17 cellular contexts compared by ENCODE assay signal in the genomic region with DNA sequence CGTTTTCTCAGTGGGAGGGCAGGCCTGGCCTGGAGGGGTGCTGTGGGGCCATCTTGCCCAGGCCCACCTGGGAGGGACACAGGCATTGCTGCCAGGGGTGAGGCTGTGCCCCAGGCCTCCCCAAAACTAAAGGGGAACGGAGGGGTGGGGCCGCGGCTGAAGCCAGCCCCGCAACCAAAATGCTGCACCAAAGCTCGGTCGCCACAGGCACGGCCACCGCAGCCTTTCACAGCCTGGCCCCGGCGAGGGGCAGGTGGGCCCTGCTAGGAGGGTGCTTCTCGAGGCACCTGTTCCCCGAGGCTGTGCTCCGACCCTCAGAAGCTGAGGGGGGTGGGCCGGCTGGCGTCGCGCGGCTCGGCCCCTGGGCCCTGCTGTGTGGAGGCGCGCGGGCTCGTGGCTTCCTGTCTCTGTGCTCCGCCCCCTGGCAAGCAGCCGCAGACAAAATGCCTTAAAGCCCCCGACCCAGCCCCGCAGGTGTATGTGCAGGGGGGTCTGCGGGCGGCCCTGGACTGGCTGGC. TPM values are rescaled to one million over a fixed set of nuclear protein-coding genes. Genes with fewer than 3 reads are reported as not detected.
DNase-seq lines count a peak whose midpoint lies in the region; ATAC-seq and TF ChIP-seq lines count a peak whose summit lies in the region.
"Had no signal": no experiment of that assay in that cellular context is flagged by ENCODE, and none has a peak within 500 bp of the region (broad histone marks: within the 10 kb centered on the region; RNA-seq: fewer than 3 reads in every experiment).

No MANE protein-coding gene starts in this region.

- no peaks in the 10 kb centered on the region for H3K4me1 Mint-ChIP-seq in MCF 10A (ENCODE audit: insufficient read depth, unreplicated experiment)

- CTCF ChIA-PET in MCF 10A (lab: Yijun Ruan, JAX): interaction anchor here (0.6 to 1.1 kb wide), 2 partner anchors 12 to 1454 kb away, joined by 3 to 7 read pairs; no protein-coding TSS in a partner anchor

- H3K27me3 Mint-ChIP-seq in MCF 10A (ENCODE audit: insufficient read depth, unreplicated experiment): no peaks in the 10 kb centered on the region
- H3K27me3 Mint-ChIP-seq: dendritic cell treated with granulocyte-macrophage colony-stimulating factor and Interleukin-4, amounts not matched to agents 40 ng/mL and 50 ng/mL, for 4 days; natural killer cell treated with Interleukin-12 subunit alpha and Interleukin-12 subunit beta and Interleukin-15 and Interleukin-18, amount 100 ng/mL, for 72 hours had no signal

- no peak overlapping the region for H3K9ac ChIP-seq in skeletal muscle tissue (ENCODE audit: low read depth in 1 of 3, low read length in 3 of 3)

- H3K27ac Mint-ChIP-seq in MCF 10A (ENCODE audit: low read depth, unreplicated experiment): no peak overlapping the region
- H3K27ac Mint-ChIP-seq: dendritic cell treated with granulocyte-macrophage colony-stimulating factor and Interleukin-4, amounts not matched to agents 40 ng/mL and 50 ng/mL, for 4 days; natural killer cell treated with Interleukin-12 subunit alpha and Interleukin-12 subunit beta and Interleukin-15 and Interleukin-18, amount 100 ng/mL, for 72 hours had no signal

- no peak for DNase-seq in left ventricle myocardium inferior
- no peak for DNase-seq in MCF 10A (ENCODE audit: unreplicated experiment)
- no peak for DNase-seq in NCI-H1105 (lab: John Stamatoyannopoulos, UW)
- DNase-seq in RPMI8226: no peak
- DNase-seq: activated CD4-positive, alpha-beta T cell treated with anti-CD3 and anti-CD28 coated beads for 48 hours; C1 segment of cervical spinal cord; GOT3; lower lobe of right lung; NCI-H1105 treated with DMSO at 0.1 percent for 48 hours; SHP77 treated with DMSO at 0.1 percent for 48 hours; stimulated activated CD4-positive, alpha-beta T cell treated with anti-CD3 and anti-CD28 coated beads, Interleukin-2, amount 100 ng/mL, for 24 hours; stimulated activated CD8-positive, alpha-beta memory T cell treated with anti-CD3 and anti-CD28 coated beads, Interleukin-4, amount 100 ng/mL, for 48 hours had no signal

- no peaks in the 10 kb centered on the region for H3K36me3 Mint-ChIP-seq in MCF 10A (ENCODE audit: insufficient read depth, unreplicated experiment)

- H3K27ac ChIP-seq in C4-2B (peak overlapping the region; percentile 24), left ventricle myocardium inferior (replicated peaks) (peak overlapping the region; percentile 65), skeletal muscle tissue (ENCODE audit: low read depth, low read length) (peak overlapping the region; percentile 70)
- H3K27ac ChIP-seq: lower lobe of right lung had no signal

- H3K4me3 ChIP-seq in left ventricle myocardium inferior: no peak overlapping the region
- H3K4me3 ChIP-seq in skeletal muscle tissue (ENCODE audit: low read length in 3 of 3): no peak overlapping the region
- H3K4me3 ChIP-seq: lower lobe of right lung had no signal

- no TSS peak for BruUV-seq in MCF 10A (replicated peaks; lab: Mats Ljungman, UMichigan)

- peak; percentile 60 for ATAC-seq in HG03432 (IDR thresholded peaks at IDR 0.05; ENCODE audit: unreplicated experiment)
- ATAC-seq: natural killer cell treated with Interleukin-12 subunit alpha and Interleukin-12 subunit beta and Interleukin-15 and Interleukin-18, amount 100 ng/mL, for 72 hours had no signal

- H3K36me3 ChIP-seq in left ventricle myocardium inferior: peaks cover 35% of the 10 kb centered on the region
- peaks cover 11 to 19% (median 16%) of the 10 kb centered on the region in 3 donors for H3K36me3 ChIP-seq in skeletal muscle tissue (ENCODE audit: control insufficient read depth in 3 of 3, insufficient read depth in 3 of 3, low read length in 3 of 3)

- H3K4me1 ChIP-seq in left ventricle myocardium inferior (peaks cover 17% of the 10 kb centered on the region), skeletal muscle tissue (ENCODE audit: control insufficient read depth in 3 of 3, insufficient read depth in 3 of 3, low read length in 3 of 3) (peaks cover 0 to 7% (median 0%) of the 10 kb centered on the region in 3 donors)
- H3K4me1 ChIP-seq: lower lobe of right lung had no signal

- H3K4me3 Mint-ChIP-seq in MCF 10A (ENCODE audit: unreplicated experiment): no peak overlapping the region
- H3K4me3 Mint-ChIP-seq: dendritic cell treated with granulocyte-macrophage colony-stimulating factor and Interleukin-4, amounts not matched to agents 40 ng/mL and 50 ng/mL, for 4 days; natural killer cell treated with Interleukin-12 subunit alpha and Interleukin-12 subunit beta and Interleukin-15 and Interleukin-18, amount 100 ng/mL, for 72 hours had no signal

- intact Hi-C loops in left ventricle myocardium inferior (cut with micrococcal nuclease) (no loop called here), MCF 10A (cut with micrococcal nuclease) (no loop called here)

- H3K27me3 ChIP-seq in left ventricle myocardium inferior (ENCODE audit: low read depth) (no peaks in the 10 kb centered on the region), skeletal muscle tissue (ENCODE audit: control insufficient read depth in 3 of 3, insufficient read depth in 3 of 3, low read length in 3 of 3) (no peaks in the 10 kb centered on the region)

- H3K9me3 ChIP-seq in left ventricle myocardium inferior (replicated peaks): peaks cover 13% of the 10 kb centered on the region
- peaks cover 2 to 7% (median 7%) of the 10 kb centered on the region in 3 donors for H3K9me3 ChIP-seq in skeletal muscle tissue (ENCODE audit: control insufficient read depth in 3 of 3, low read length in 3 of 3)

- TF ChIP-seq CTCF in C4-2B (conservative IDR thresholded peaks at IDR 0.05) (no peak), left ventricle myocardium inferior (IDR thresholded peaks at IDR 0.05; ENCODE audit: borderline replicate concordance) (no peak), MCF 10A (IDR thresholded peaks at IDR 0.05; ENCODE audit: unreplicated experiment) (no peak)

- H3K9me3 Mint-ChIP-seq in MCF 10A (ENCODE audit: unreplicated experiment): no peaks in the 10 kb centered on the region
- H3K9me3 Mint-ChIP-seq: natural killer cell treated with Interleukin-12 subunit alpha and Interleukin-12 subunit beta and Interleukin-15 and Interleukin-18, amount 100 ng/mL, for 72 hours had no signal

- POLR2A ChIA-PET in MCF 10A (lab: Yijun Ruan, JAX): no interaction called here

RNA-seq across cellular contexts. Expression of gene JAK2, which starts 57.6 kb away (rescaled TPM):
- total RNA-seq in left ventricle myocardium inferior (28.7 TPM), skeletal muscle tissue (14.6 TPM), MCF 10A (2022) (4.3 and 6.6 TPM in 2 replicates)
